1 cellular context compared by ENCODE assay signal in genomic region chr15:89119489-89120478, GRCh38.
TF ChIP-seq lines count a peak whose summit lies in the region.

No MANE protein-coding gene starts in this region.

TF ChIP-seq in HepG2, 621 proteins besides CTCF, POLR2A, EP300 and RAD21 (continued from another document):
- peak; percentile 90 for TF ChIP-seq ZBTB33 (CRISPR knock-in tag; IDR thresholded peaks at IDR 0.05)
- no peak for TF ChIP-seq TARDBP (CRISPR knock-in tag; IDR thresholded peaks at IDR 0.05)
- TF ChIP-seq ZNF720 (CRISPR knock-in tag; IDR thresholded peaks at IDR 0.05) = no peak
- TF ChIP-seq CSRNP2 (CRISPR knock-in tag; conservative IDR thresholded peaks at IDR 0.05; ENCODE audit: low read depth) = no peak
- TF ChIP-seq ATF7 (IDR thresholded peaks at IDR 0.05) = no peak
- TF ChIP-seq ATF7 (CRISPR knock-in tag; IDR thresholded peaks at IDR 0.05) = no peak
- peak; percentile 39 for TF ChIP-seq SAP130 (CRISPR knock-in tag; IDR thresholded peaks at IDR 0.05; ENCODE audit: low read depth)
- peak; percentile 50; the same call in 1 of the 2 replicates for TF ChIP-seq SOX5 (CRISPR knock-in tag; IDR thresholded peaks at IDR 0.05; ENCODE audit: borderline replicate concordance)
- TF ChIP-seq ARID5B (CRISPR knock-in tag; IDR thresholded peaks at IDR 0.05) = peak; percentile 5; the same call in 1 of the 2 replicates
- peak; percentile 93 for TF ChIP-seq FOXA3 (CRISPR knock-in tag; IDR thresholded peaks at IDR 0.05)
- TF ChIP-seq NRL (CRISPR knock-in tag; IDR thresholded peaks at IDR 0.05; ENCODE audit: borderline replicate concordance) = no peak
- no peak for TF ChIP-seq SOX6 (IDR thresholded peaks at IDR 0.05)
- peak; percentile 31; the same call in 1 of the 2 replicates for TF ChIP-seq SOX6 (CRISPR knock-in tag; IDR thresholded peaks at IDR 0.05)
- 0 out of 2 replicates have a peak, but pooled peaks have one; percentile 19 for TF ChIP-seq HBP1 (CRISPR knock-in tag; IDR thresholded peaks at IDR 0.05; ENCODE audit: low read depth)
- TF ChIP-seq TRIM24 (CRISPR knock-in tag; IDR thresholded peaks at IDR 0.05) = no peak
- TF ChIP-seq ZNF138 (CRISPR knock-in tag; IDR thresholded peaks at IDR 0.05; ENCODE audit: low read depth) = no peak
